ENCODE assay signal across 8 cellular contexts in the genomic region with DNA sequence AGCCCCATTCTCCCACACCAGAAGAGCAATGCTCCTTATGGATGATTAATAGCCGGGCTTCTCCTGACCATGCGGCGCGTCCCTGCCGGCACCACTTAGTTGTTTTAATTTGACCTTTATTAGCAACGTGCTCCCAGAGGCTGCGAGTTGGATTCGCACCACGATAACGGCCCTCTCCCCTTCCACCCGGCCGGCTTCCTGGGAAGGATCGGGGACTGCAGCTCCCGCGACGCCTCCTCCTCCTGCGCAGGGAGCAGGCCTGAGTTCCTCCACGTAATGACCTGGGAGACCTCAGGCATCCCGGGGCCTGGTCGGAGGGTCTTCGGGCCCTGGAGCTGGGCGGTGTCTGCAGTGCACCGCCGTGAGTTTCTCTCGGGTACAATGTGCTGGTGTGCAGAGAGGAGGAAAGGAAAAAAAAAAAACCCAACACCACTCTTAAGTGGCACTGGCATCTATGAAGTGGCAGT.
DNase-seq lines count a peak whose midpoint lies in the region; ATAC-seq, FAIRE-seq and TF ChIP-seq lines count a peak whose summit lies in the region.

No MANE protein-coding gene starts in this region.

- H3K4me1 ChIP-seq in astrocyte (ENCODE audit: insufficient read depth, low read length) (peaks cover 37% of the 10 kb centered on the region), lung (ENCODE audit: control insufficient read depth in 2 of 2, insufficient read depth in 2 of 2, low read length in 2 of 2) (peaks cover 4 to 30% of the 10 kb centered on the region in 2 donors)

- H2AFZ ChIP-seq in astrocyte (ENCODE audit: low read depth, low read length), result peak overlapping the region; percentile 89

- H3K4me3 ChIP-seq in astrocyte (ENCODE audit: insufficient read depth, low read depth, low read length) (peak overlapping the region; percentile 64), lung (no peak overlapping the region)

- no peak for FAIRE-seq in astrocyte (lab: Jason Lieb, UNC)

- H3K9ac ChIP-seq in astrocyte (ENCODE audit: low read length), result peak overlapping the region; percentile 75

- no peaks in the 10 kb centered on the region for H4K20me1 ChIP-seq in astrocyte (ENCODE audit: insufficient read depth, low read length)

- H3K4me3 Mint-ChIP-seq in astrocyte (ENCODE audit: unreplicated experiment), result peak overlapping the region; percentile 91

- peak overlapping the region; percentile 89 for H3K4me2 ChIP-seq in astrocyte (ENCODE audit: low read length)

- DNase-seq in 8988T, result peak; percentile 38
- DNase-seq in astrocyte (ENCODE audit: low read depth), result no peak
- DNase-seq in lung (ENCODE audit: low spot score), result no peak
- no peak for DNase-seq in central memory CD4-positive, alpha-beta T cell
- DNase-seq in hippocampal formation (lab: John Stamatoyannopoulos, UW), result no peak

- H3K36me3 Mint-ChIP-seq in astrocyte (ENCODE audit: low read depth, unreplicated experiment), result no peaks in the 10 kb centered on the region

- H3K27ac Mint-ChIP-seq in astrocyte (ENCODE audit: unreplicated experiment), result peak overlapping the region; percentile 88

- peaks cover 30% of the 10 kb centered on the region for H3K4me1 Mint-ChIP-seq in astrocyte (ENCODE audit: low read depth, unreplicated experiment)

- H3K9me3 ChIP-seq in astrocyte (ENCODE audit: insufficient read depth, low read depth, low read length), result no peaks in the 10 kb centered on the region
- H3K9me3 ChIP-seq in lung (ENCODE audit: control insufficient read depth in 2 of 2, insufficient read depth in 1 of 2, low read length in 1 of 2), result peaks cover 0 to 2% of the 10 kb centered on the region in 2 donors

- H3K9me3 Mint-ChIP-seq in astrocyte (ENCODE audit: unreplicated experiment), result no peaks in the 10 kb centered on the region

- 0 to 1% methylated on average over 25 of the region's 25 CpGs for WGBS in lung, 2 donors

- peaks cover 34% of the 10 kb centered on the region for H3K27me3 Mint-ChIP-seq in astrocyte (ENCODE audit: low read depth, unreplicated experiment)

- TF ChIP-seq CTCF in astrocyte (IDR thresholded peaks at IDR 0.05; ENCODE audit: insufficient read depth, low read depth, low read length), result no peak
- TF ChIP-seq CTCF in lung (IDR thresholded peaks at IDR 0.05; ENCODE audit: control extremely low read depth, extremely low read depth), result no peak

- peak overlapping the region; percentile 37 for H3K27ac ChIP-seq in astrocyte (ENCODE audit: low read depth, low read length)
- H3K27ac ChIP-seq in lung (ENCODE audit: low read depth in 1 of 2, low read length in 1 of 2), result no peak overlapping the region

- H3K27me3 ChIP-seq in astrocyte (ENCODE audit: insufficient read depth, low read length), result peaks cover 57% of the 10 kb centered on the region
- H3K27me3 ChIP-seq in lung (ENCODE audit: control insufficient read depth, insufficient read depth), result no peaks in the 10 kb centered on the region

- H3K36me3 ChIP-seq in astrocyte (ENCODE audit: insufficient read depth, low read length), result no peaks in the 10 kb centered on the region
- no peaks in the 10 kb centered on the region for H3K36me3 ChIP-seq in lung (ENCODE audit: control insufficient read depth in 2 of 2, insufficient read depth in 2 of 2, low read length in 2 of 2)

- H3K79me2 ChIP-seq in astrocyte (ENCODE audit: insufficient read depth, low read length), result no peaks in the 10 kb centered on the region

- ATAC-seq in GM21529 (IDR thresholded peaks at IDR 0.05; ENCODE audit: unreplicated experiment) (peak; percentile 1), lung (ENCODE audit: insufficient read depth, low FRiP score) (peak; percentile 24), HG03378 (IDR thresholded peaks at IDR 0.05; ENCODE audit: unreplicated experiment) (no peak), HG03469 (IDR thresholded peaks at IDR 0.05; ENCODE audit: unreplicated experiment) (no peak)

Comparison
In these comparisons a context has a peak if more than half of its experiments do, and no peak if none do; other contexts are left out.
1. ATAC-seq: peak in GM21529 (single experiment) and lung (single experiment); none in HG03378 (single experiment) and HG03469 (single experiment).